ENCODE assay signal across 9 cellular contexts in the genomic region with DNA sequence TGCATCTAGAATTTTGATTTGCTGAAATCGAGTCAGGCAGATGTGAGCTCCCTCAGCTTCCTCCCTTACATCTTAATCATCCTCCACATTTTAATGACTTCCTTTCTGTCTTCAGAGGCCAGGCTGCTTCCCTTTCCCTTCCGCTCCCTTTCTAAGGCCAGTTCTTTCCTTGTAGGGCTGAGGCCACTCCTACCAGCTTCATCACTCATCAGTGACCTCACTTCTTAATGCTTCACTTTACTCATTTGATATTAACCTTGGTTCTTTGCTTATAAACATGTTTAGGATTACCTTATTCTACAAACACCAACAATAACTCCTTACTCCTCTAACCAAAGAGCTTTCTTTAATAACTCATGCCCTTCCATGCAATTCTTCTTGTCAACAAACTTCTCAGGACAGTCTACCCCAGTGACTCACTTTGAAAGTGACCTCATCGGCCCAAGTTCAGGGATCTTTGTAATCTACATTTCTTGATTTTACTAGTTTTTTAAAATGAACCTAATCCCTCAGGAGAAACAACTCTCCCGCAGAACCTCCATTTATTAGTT. TPM values are rescaled to one million over a fixed set of nuclear protein-coding genes. Genes with fewer than 3 reads are reported as not detected.
DNase-seq lines count a peak whose midpoint lies in the region; ATAC-seq and TF ChIP-seq lines count a peak whose summit lies in the region.
"Had no signal": no experiment of that assay in that cellular context is flagged by ENCODE, and none has a peak within 500 bp of the region (broad histone marks: within the 10 kb centered on the region; RNA-seq: fewer than 3 reads in every experiment).

No MANE protein-coding gene starts in this region.

- H3K36me3 ChIP-seq in heart left ventricle, result no peaks in the 10 kb centered on the region
- no peaks in the 10 kb centered on the region for H3K36me3 ChIP-seq in left ventricle myocardium inferior

- H3K4me3 ChIP-seq in heart left ventricle, result no peak overlapping the region
- no peak overlapping the region for H3K4me3 ChIP-seq in left ventricle myocardium inferior
- H3K4me3 ChIP-seq in epithelial cell of proximal tubule (ENCODE audit: low read depth, low read length), result no peak overlapping the region

- peak overlapping the region in 1 of 2 donors; percentile 89 for H3K27ac Mint-ChIP-seq in stimulated activated naive CD8-positive, alpha-beta T cell treated with anti-CD3 and anti-CD28 coated beads, Interleukin-15, amount 100 ng/mL, for 72 hours
- H3K27ac Mint-ChIP-seq: CD4-positive, alpha-beta T cell had no signal

- H3K9me3 Mint-ChIP-seq in stimulated activated naive CD8-positive, alpha-beta T cell treated with anti-CD3 and anti-CD28 coated beads, Interleukin-15, amount 100 ng/mL, for 72 hours, result no peaks in the 10 kb centered on the region
- H3K9me3 Mint-ChIP-seq: CD4-positive, alpha-beta T cell had no signal

- no peak for TF ChIP-seq POLR2A in heart left ventricle (IDR thresholded peaks at IDR 0.05)

- H3K27me3 Mint-ChIP-seq in stimulated activated naive CD8-positive, alpha-beta T cell treated with anti-CD3 and anti-CD28 coated beads, Interleukin-15, amount 100 ng/mL, for 72 hours, result peaks cover 16% of the 10 kb centered on the region

- DNase-seq in heart left ventricle, result no peak
- no peak for DNase-seq in left ventricle myocardium inferior
- DNase-seq in NOMO-1 (lab: John Stamatoyannopoulos, UW; ENCODE audit: unreplicated experiment in 2 of 2), result peak; percentile 83 to 91
- peak; percentile 84 for DNase-seq in epithelial cell of proximal tubule (ENCODE audit: low read depth)
- DNase-seq in stimulated activated naive CD8-positive, alpha-beta T cell treated with anti-CD3 and anti-CD28 coated beads, Interleukin-15, amount 100 ng/mL, for 72 hours, result no peak
- no peak for DNase-seq in NCI-H2107 (lab: John Stamatoyannopoulos, UW)
- DNase-seq in NCI-H1694 treated with DMSO at 0.1 percent for 48 hours (lab: John Stamatoyannopoulos, UW), result no peak
- no peak for DNase-seq in activated effector memory CD4-positive, alpha-beta T cell treated with Interleukin-2 at 50 U/mL for 16 hours
- DNase-seq: CD4-positive, alpha-beta T cell had no signal

- H3K27me3 ChIP-seq in heart left ventricle (peaks cover 0 to 9% (median 0%) of the 10 kb centered on the region in 9 donors), left ventricle myocardium inferior (ENCODE audit: low read depth) (peaks cover 20% of the 10 kb centered on the region)

- H3K4me1 ChIP-seq in heart left ventricle, result peaks cover 0 to 55% (median 0%) of the 10 kb centered on the region in 12 donors
- H3K4me1 ChIP-seq in left ventricle myocardium inferior, result no peaks in the 10 kb centered on the region

- H3K27ac ChIP-seq in heart left ventricle, result peak overlapping the region in 4 of 12 donors; percentile 10 to 88 (median 29)
- no peak overlapping the region for H3K27ac ChIP-seq in left ventricle myocardium inferior (replicated peaks)

- H3K9me3 ChIP-seq in heart left ventricle (no peaks in the 10 kb centered on the region), left ventricle myocardium inferior (replicated peaks) (no peaks in the 10 kb centered on the region)

- no peak for TF ChIP-seq CTCF in heart left ventricle (IDR thresholded peaks at IDR 0.05)
- TF ChIP-seq CTCF in left ventricle myocardium inferior (IDR thresholded peaks at IDR 0.05; ENCODE audit: borderline replicate concordance), result no peak
- TF ChIP-seq CTCF in epithelial cell of proximal tubule (conservative IDR thresholded peaks at IDR 0.05; ENCODE audit: low read depth, low read length), result no peak

- 55 to 68% (median 62%) methylated on average over 4 of the region's 4 CpGs for WGBS in heart left ventricle, 4 donors

- peaks cover 25% of the 10 kb centered on the region for H3K4me1 Mint-ChIP-seq in stimulated activated naive CD8-positive, alpha-beta T cell treated with anti-CD3 and anti-CD28 coated beads, Interleukin-15, amount 100 ng/mL, for 72 hours

- H3K4me3 Mint-ChIP-seq in stimulated activated naive CD8-positive, alpha-beta T cell treated with anti-CD3 and anti-CD28 coated beads, Interleukin-15, amount 100 ng/mL, for 72 hours, result peak overlapping the region in 1 of 2 donors; percentile 9
- H3K4me3 Mint-ChIP-seq: CD4-positive, alpha-beta T cell had no signal

- intact Hi-C loops in heart left ventricle (cut with DNase I), result loop anchor here in 6 of 10 donors (5.0 to 10.0 kb wide), 4 partner anchors 143 to 453 kb away; a partner anchor contains a TSS
- intact Hi-C loops in left ventricle myocardium inferior (cut with micrococcal nuclease), result no loop called here

- peak in 3 of 4 donors; percentile 40 to 59 (median 58) for ATAC-seq in heart left ventricle
- ATAC-seq in stimulated activated naive CD8-positive, alpha-beta T cell treated with anti-CD3 and anti-CD28 coated beads, Interleukin-15, amount 100 ng/mL, for 72 hours, result peak; percentile 31

RNA-seq across cellular contexts. Expression of a gene that starts 23.9 kb away (rescaled TPM):
- under 1 TPM in 3 of 9 donors, not detected in 6; 0.18 to 0.24 (median 0.20) TPM for total RNA-seq in heart left ventricle
- polyA plus RNA-seq in heart left ventricle, result not detected
- total RNA-seq in left ventricle myocardium inferior, result 0.33 TPM
- total RNA-seq in epithelial cell of proximal tubule, result 2.2 and 2.8 TPM in 2 replicates
- total RNA-seq: CD4-positive, alpha-beta T cell had no signal

RNA-seq across cellular contexts. Expression of a gene that starts 57.1 kb away (rescaled TPM):
- total RNA-seq in heart left ventricle (10 to 100 TPM in 2 of 9 donors, 1 to 10 TPM in 4, under 1 TPM in 3; 0.56 to 30.0 (median 1.8) TPM), left ventricle myocardium inferior (3.6 TPM), epithelial cell of proximal tubule (not detected in 2 replicates)
- under 1 TPM; 0.38 to 0.86 TPM for polyA plus RNA-seq in heart left ventricle

Comparison
In these comparisons a context has a peak if more than half of its experiments do, and no peak if none do; other contexts are left out.
1. DNase-seq: peak in NOMO-1 (2 of 2) and epithelial cell of proximal tubule (single experiment); none in heart left ventricle (0 of 5), left ventricle myocardium inferior (single experiment), stimulated activated naive CD8-positive, alpha-beta T cell treated with anti-CD3 and anti-CD28 coated beads, Interleukin-15, amount 100 ng/mL, for 72 hours (0 of 2), NCI-H2107 (single experiment), NCI-H1694 treated with DMSO at 0.1 percent for 48 hours (single experiment) and activated effector memory CD4-positive, alpha-beta T cell treated with Interleukin-2 at 50 U/mL for 16 hours (single experiment).